In genomic region chr15:41022487-41023090, GRCh38 we compare ENCODE assay signal across 8 cellular contexts.
DNase-seq lines count a peak whose midpoint lies in the region; ATAC-seq and TF ChIP-seq lines count a peak whose summit lies in the region.

No MANE protein-coding gene starts in this region.

- ATAC-seq in GM21390 (IDR thresholded peaks at IDR 0.05; ENCODE audit: unreplicated experiment) (no peak), GM18858 (IDR thresholded peaks at IDR 0.05; ENCODE audit: unreplicated experiment) (no peak)

- H3K4me3 ChIP-seq in DOHH2 (ENCODE audit: low read length) (no peak overlapping the region), cardiac fibroblast (replicated peaks in 1 of 2; ENCODE audit: low read depth in 2 of 2, low read length in 2 of 2) (no peak overlapping the region), kidney epithelial cell (ENCODE audit: low read depth, low read length) (no peak overlapping the region)

- H4K20me1 ChIP-seq in DOHH2 (ENCODE audit: control insufficient read depth, insufficient read depth, low read depth, low read length), result no peaks in the 10 kb centered on the region

- no peaks in the 10 kb centered on the region; the same call in 1 of the 2 replicates for H3F3A ChIP-seq in DOHH2 (ENCODE audit: control insufficient read depth, insufficient read depth)

- H3K36me3 ChIP-seq in DOHH2 (ENCODE audit: control insufficient read depth, low read length), result peaks cover 74% of the 10 kb centered on the region
- H3K36me3 ChIP-seq in kidney epithelial cell (ENCODE audit: control insufficient read depth, insufficient read depth, low read length), result no peaks in the 10 kb centered on the region

- TF ChIP-seq CTCF in DOHH2 (IDR thresholded peaks at IDR 0.05; ENCODE audit: low read depth, low read length, poor library complexity, severe bottlenecking) (peak; percentile 75), cardiac fibroblast (IDR thresholded peaks at IDR 0.05; ENCODE audit: low read depth, low read length) (peak; percentile 81), kidney epithelial cell (IDR thresholded peaks at IDR 0.05; ENCODE audit: insufficient read depth, low read length, poor library complexity, severe bottlenecking) (peak; percentile 81)

- H3K4me1 ChIP-seq in DOHH2 (ENCODE audit: control insufficient read depth, low read length), result no peaks in the 10 kb centered on the region

- DNase-seq in HS-27A (ENCODE audit: low read depth) (peak; percentile 11), T follicular helper cell (ENCODE audit: low read depth) (peak; percentile 11), cardiac fibroblast (ENCODE audit: low read depth in 2 of 2) (peak; percentile 72 to 81), kidney epithelial cell (ENCODE audit: low read depth) (no peak)
- DNase-seq in stimulated activated CD4-positive, alpha-beta T cell treated with anti-CD3 and anti-CD28 coated beads, TNF-alpha, amount 100 ng/mL, for 24 hours (ENCODE audit: low read depth in 3 of 3), result peak in 2 of 3 experiments; percentile 4 to 9

- H3K27ac ChIP-seq in DOHH2 (ENCODE audit: low read depth, low read length), result no peak overlapping the region

- H3K4me2 ChIP-seq in DOHH2 (ENCODE audit: low read length), result no peak overlapping the region

- no peaks in the 10 kb centered on the region for H3K27me3 ChIP-seq in DOHH2 (ENCODE audit: control insufficient read depth, low read length)
- H3K27me3 ChIP-seq in kidney epithelial cell (ENCODE audit: control insufficient read depth, insufficient read depth, low read length), result no peaks in the 10 kb centered on the region

- no peaks in the 10 kb centered on the region for H3K9me2 ChIP-seq in DOHH2 (replicated peaks; ENCODE audit: control insufficient read depth, low read length)

- no peaks in the 10 kb centered on the region for H3K9me3 ChIP-seq in DOHH2 (ENCODE audit: control insufficient read depth, insufficient read depth, low read length)

- H3K79me2 ChIP-seq in DOHH2 (ENCODE audit: control insufficient read depth, low read length), result no peaks in the 10 kb centered on the region
